ENCODE assay signal across 11 cellular contexts in the genomic region with DNA sequence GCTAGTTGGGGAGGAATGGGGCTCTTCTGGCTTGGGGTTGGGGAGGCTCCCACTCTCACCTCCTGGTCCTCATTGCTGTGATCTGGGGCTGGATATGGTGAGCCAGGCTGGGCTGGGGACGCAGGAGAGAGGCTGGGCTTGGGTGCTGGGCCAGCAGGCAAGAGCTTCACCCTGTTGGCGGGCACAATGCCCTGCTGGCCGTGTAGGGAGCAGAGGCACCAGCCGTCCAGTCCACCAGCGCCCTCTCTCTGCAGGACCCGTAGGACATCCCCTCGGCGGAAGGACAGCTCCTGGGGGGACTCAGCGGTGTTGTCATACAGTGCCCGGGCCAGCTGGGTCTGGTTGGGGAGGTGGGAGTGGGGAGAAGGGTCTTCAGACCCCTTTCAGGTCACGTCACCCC. TPM values are rescaled to one million over a fixed set of nuclear protein-coding genes. Genes with fewer than 3 reads are reported as not detected.
DNase-seq lines count a peak whose midpoint lies in the region; ATAC-seq and TF ChIP-seq lines count a peak whose summit lies in the region.
"Had no signal": no experiment of that assay in that cellular context is flagged by ENCODE, and none has a peak within 500 bp of the region (broad histone marks: within the 10 kb centered on the region; RNA-seq: fewer than 3 reads in every experiment).

No MANE protein-coding gene starts in this region.

- H3F3A ChIP-seq in smooth muscle cell (ENCODE audit: low read depth) (peaks cover 29% of the 10 kb centered on the region), MM.1S (ENCODE audit: insufficient read depth, low read length) (no peaks in the 10 kb centered on the region)

- whole genome bisulfite sequencing in smooth muscle cell (ENCODE audit: low lambda C conversion rate) = 86% methylated on average over 10 of the region's 11 CpGs

- H3K4me1 ChIP-seq in left ventricle myocardium inferior (peaks cover 34% of the 10 kb centered on the region), smooth muscle cell (ENCODE audit: low read depth) (peaks cover 33% of the 10 kb centered on the region), MM.1S (ENCODE audit: low read length) (no peaks in the 10 kb centered on the region)

- H3K9me2 ChIP-seq in MM.1S (replicated peaks; ENCODE audit: insufficient read depth, low read length) = no peaks in the 10 kb centered on the region

- H3K36me3 ChIP-seq in H7 (replicated peaks; ENCODE audit: control insufficient read depth, insufficient read depth, low read length) (peaks cover 1% of the 10 kb centered on the region; the same call in 1 of the 2 replicates), WERI-Rb-1 (peaks cover 66% of the 10 kb centered on the region), left ventricle myocardium inferior (no peaks in the 10 kb centered on the region), smooth muscle cell (ENCODE audit: low read depth) (no peaks in the 10 kb centered on the region), MM.1S (replicated peaks; ENCODE audit: insufficient read depth, low read length) (no peaks in the 10 kb centered on the region)
- H3K36me3 ChIP-seq: neutrophil had no signal

- H3K27me3 ChIP-seq in H7 (ENCODE audit: control insufficient read depth, insufficient read depth, low read length) (peaks cover 2% of the 10 kb centered on the region; the same call in 1 of the 2 replicates), WERI-Rb-1 (ENCODE audit: insufficient read depth, low read depth, severe bottlenecking) (no peaks in the 10 kb centered on the region), left ventricle myocardium inferior (ENCODE audit: low read depth) (peaks cover 21% of the 10 kb centered on the region), smooth muscle cell (ENCODE audit: low read depth) (no peaks in the 10 kb centered on the region), MM.1S (replicated peaks; ENCODE audit: insufficient read depth, low read length) (peaks cover 7% of the 10 kb centered on the region)
- H3K27me3 ChIP-seq: MG63 had no signal

- H3K9me3 ChIP-seq in WERI-Rb-1 (ENCODE audit: severe bottlenecking) = no peaks in the 10 kb centered on the region
- no peaks in the 10 kb centered on the region for H3K9me3 ChIP-seq in left ventricle myocardium inferior (replicated peaks)
- no peaks in the 10 kb centered on the region for H3K9me3 ChIP-seq in smooth muscle cell (replicated peaks; ENCODE audit: low read depth)
- H3K9me3 ChIP-seq in MM.1S (replicated peaks; ENCODE audit: insufficient read depth, low read length) = no peaks in the 10 kb centered on the region
- H3K9me3 ChIP-seq: MG63, neutrophil had no signal

- H3K4me3 ChIP-seq in H7 (ENCODE audit: insufficient read depth, low read depth, low read length) (no peak overlapping the region), WERI-Rb-1 (ENCODE audit: low read depth, low read length) (no peak overlapping the region), left ventricle myocardium inferior (no peak overlapping the region), smooth muscle cell (no peak overlapping the region), MM.1S (ENCODE audit: low read length) (no peak overlapping the region)
- H3K4me3 ChIP-seq: MG63 had no signal

- H2AFZ ChIP-seq in smooth muscle cell (ENCODE audit: low read depth) (no peak overlapping the region), MM.1S (ENCODE audit: low read length) (no peak overlapping the region)

- no peak overlapping the region for H3K4me2 ChIP-seq in smooth muscle cell
- H3K4me2 ChIP-seq in MM.1S (ENCODE audit: low read depth, low read length) = no peak overlapping the region

- H4K20me1 ChIP-seq in smooth muscle cell (ENCODE audit: low read depth) = peaks cover 41% of the 10 kb centered on the region
- no peaks in the 10 kb centered on the region for H4K20me1 ChIP-seq in MM.1S (ENCODE audit: insufficient read depth, low read length)

- peaks cover 47% of the 10 kb centered on the region for H3K79me2 ChIP-seq in smooth muscle cell (ENCODE audit: low read depth)
- no peaks in the 10 kb centered on the region for H3K79me2 ChIP-seq in MM.1S (ENCODE audit: low read length)

- TF ChIP-seq CTCF in WERI-Rb-1 (IDR thresholded peaks at IDR 0.05; ENCODE audit: low read depth, low read length) (peak; percentile 49), left ventricle myocardium inferior (IDR thresholded peaks at IDR 0.05; ENCODE audit: borderline replicate concordance) (peak; percentile 42), smooth muscle cell (IDR thresholded peaks at IDR 0.05; ENCODE audit: borderline replicate concordance, insufficient read depth, poor library complexity, severe bottlenecking) (no peak), MM.1S (IDR thresholded peaks at IDR 0.05; ENCODE audit: low read length) (no peak)

- ATAC-seq in HG02973 (IDR thresholded peaks at IDR 0.05; ENCODE audit: unreplicated experiment) = no peak
- ATAC-seq: T-helper 17 cell had no signal

- H3K9ac ChIP-seq in smooth muscle cell (ENCODE audit: low read depth) = no peak overlapping the region
- H3K9ac ChIP-seq in MM.1S (ENCODE audit: low read length) = no peak overlapping the region

- DNase-seq in H7 = peak; percentile 89
- peak; percentile 35 for DNase-seq in WERI-Rb-1
- no peak for DNase-seq in left ventricle myocardium inferior
- no peak for DNase-seq in smooth muscle cell (lab: John Stamatoyannopoulos, UW; ENCODE audit: unreplicated experiment)
- DNase-seq in SW480 (ENCODE audit: low spot score) = no peak
- no peak for DNase-seq in MM.1S
- DNase-seq: MG63, T-helper 17 cell had no signal

- intact Hi-C loops in left ventricle myocardium inferior (cut with micrococcal nuclease) = no loop called here

- 0 out of 2 replicates have a peak overlapping the region, but pooled peaks have one; percentile 10 for H3K27ac ChIP-seq in WERI-Rb-1
- H3K27ac ChIP-seq in left ventricle myocardium inferior (replicated peaks) = peak overlapping the region; percentile 5
- peak overlapping the region; percentile 80 for H3K27ac ChIP-seq in smooth muscle cell (ENCODE audit: low read depth)
- H3K27ac ChIP-seq in MM.1S (ENCODE audit: low read length) = no peak overlapping the region
- H3K27ac ChIP-seq: neutrophil had no signal

RNA-seq across cellular contexts. Expression of a gene that starts 4.5 kb away (rescaled TPM):
- 23.1 and 24.0 TPM in 2 replicates for total RNA-seq in H7 (2014; rRNA removed; shearing (Covaris generic))
- total RNA-seq in left ventricle myocardium inferior (3.6 TPM), smooth muscle cell (16.2 and 23.9 TPM in 2 replicates)
- 41.3 and 43.9 TPM in 2 replicates for polyA plus RNA-seq in smooth muscle cell
- total RNA-seq: T-helper 17 cell had no signal

RNA-seq across cellular contexts. Expression of a gene that starts 7.8 kb away (rescaled TPM):
- total RNA-seq in H7 (2014; rRNA removed; shearing (Covaris generic)) = 32.9 and 37.2 TPM in 2 replicates
- total RNA-seq in left ventricle myocardium inferior = 9.7 TPM
- 70.3 and 81.0 TPM in 2 replicates for total RNA-seq in smooth muscle cell
- polyA plus RNA-seq in smooth muscle cell = 127 and 134 TPM in 2 replicates

RNA-seq across cellular contexts. Expression of a gene that starts 12.1 kb away (rescaled TPM):
- total RNA-seq in H7 (2014; rRNA removed; shearing (Covaris generic)) = 0.31 TPM in 1 of 2 replicates, not detected in the other
- not detected for total RNA-seq in left ventricle myocardium inferior
- total RNA-seq in smooth muscle cell = not detected in 2 replicates
- polyA plus RNA-seq in smooth muscle cell = not detected in 2 replicates
- total RNA-seq: T-helper 17 cell had no signal
- polyA plus RNA-seq: esophagus had no signal

RNA-seq across cellular contexts. Expression of a gene that starts 16.4 kb away (rescaled TPM):
- total RNA-seq in H7 (2014; rRNA removed; shearing (Covaris generic)) = 0.14 TPM in 1 of 2 replicates, not detected in the other
- total RNA-seq in left ventricle myocardium inferior (1.0 TPM), smooth muscle cell (not detected in 2 replicates)
- 0.59 TPM in 1 of 2 replicates, not detected in the other for polyA plus RNA-seq in smooth muscle cell

RNA-seq across cellular contexts. Expression of a gene that starts 39.2 kb away (rescaled TPM):
- total RNA-seq in H7 (2014; rRNA removed; shearing (Covaris generic)) = 143 and 174 TPM in 2 replicates
- total RNA-seq in left ventricle myocardium inferior = 71.2 TPM
- 48.3 and 52.3 TPM in 2 replicates for total RNA-seq in smooth muscle cell
- 139 and 156 TPM in 2 replicates for polyA plus RNA-seq in smooth muscle cell

Comparison
In these comparisons a context has a peak if more than half of its experiments do, and no peak if none do; other contexts are left out.
1. DNase-seq: peak in H7 (single experiment) and WERI-Rb-1 (single experiment); none in left ventricle myocardium inferior (single experiment), smooth muscle cell (single experiment), SW480 (single experiment) and MM.1S (single experiment).
2. CTCF ChIP-seq: peak in WERI-Rb-1 (single experiment) and left ventricle myocardium inferior (single experiment); none in smooth muscle cell (single experiment) and MM.1S (single experiment).